In the genomic region with DNA sequence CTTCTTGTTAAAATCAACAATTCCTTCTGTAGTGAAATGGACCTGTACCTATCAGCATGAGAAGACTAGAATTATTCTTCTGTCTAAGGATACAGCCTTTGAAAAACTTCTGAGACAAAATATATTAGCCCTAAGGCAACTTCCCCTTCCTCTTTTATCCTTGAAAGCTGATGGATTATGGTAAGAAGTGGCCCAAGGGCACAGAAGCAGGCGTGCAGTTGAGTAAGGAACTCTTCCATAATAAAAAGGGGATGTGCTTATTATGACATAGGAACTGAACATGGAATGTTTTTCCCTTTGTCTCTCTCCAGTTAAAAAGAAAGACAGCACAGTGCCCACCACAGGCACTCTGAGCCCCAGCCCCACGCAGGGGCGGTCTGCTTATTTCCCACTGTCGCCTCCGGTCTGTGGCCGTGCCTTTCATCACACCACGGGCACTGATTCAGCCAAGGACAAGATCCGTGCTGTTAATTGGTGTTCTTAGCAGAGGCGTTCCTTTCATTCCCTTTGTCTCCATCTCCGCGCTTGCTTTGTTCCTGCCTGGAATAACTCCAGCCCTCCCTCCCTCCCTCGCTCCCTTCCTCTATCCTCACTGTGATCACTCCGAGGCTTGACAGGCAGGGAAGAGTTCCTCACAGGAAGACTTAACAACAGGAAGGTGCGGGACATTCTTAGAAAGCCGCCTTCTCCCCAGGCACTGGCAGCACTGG, we compare ENCODE assay signal across 10 cellular contexts.
DNase-seq lines count a peak whose midpoint lies in the region; ATAC-seq and TF ChIP-seq lines count a peak whose summit lies in the region.
"Had no signal": no experiment of that assay in that cellular context is flagged by ENCODE, and none has a peak within 500 bp of the region (broad histone marks: within the 10 kb centered on the region; RNA-seq: fewer than 3 reads in every experiment).

No MANE protein-coding gene starts in this region.

- H3K4me3 Mint-ChIP-seq in type B pancreatic cell, result peak overlapping the region; percentile 27

- no peaks in the 10 kb centered on the region for H3K9me3 ChIP-seq in iPS-20b (ENCODE audit: insufficient read depth, low read depth, low read length)
- H3K9me3 ChIP-seq: right lobe of liver had no signal

- DNase-seq in SIG-M5 (lab: John Stamatoyannopoulos, UW), result peak; percentile 23
- DNase-seq in SIG-M5 treated with dmso at 0.1 percent for 504 hours (lab: John Stamatoyannopoulos, UW; ENCODE audit: unreplicated experiment), result no peak
- DNase-seq in brain microvascular endothelial cell, result peak; percentile 48
- no peak for DNase-seq in type B pancreatic cell (ENCODE audit: extremely low spot score, unreplicated experiment)
- DNase-seq: AML-193, right lobe of liver had no signal

- no peaks in the 10 kb centered on the region for H3K9me3 Mint-ChIP-seq in type B pancreatic cell

- peak overlapping the region; percentile 68 for H3K27ac Mint-ChIP-seq in type B pancreatic cell

- ATAC-seq in HG02571 (IDR thresholded peaks at IDR 0.05; ENCODE audit: unreplicated experiment) (no peak), HG02981 (IDR thresholded peaks at IDR 0.05; ENCODE audit: unreplicated experiment) (no peak), HG03354 (IDR thresholded peaks at IDR 0.05; ENCODE audit: poor library complexity, severe bottlenecking, unreplicated experiment) (no peak)

- TF ChIP-seq CTCF in brain microvascular endothelial cell (IDR thresholded peaks at IDR 0.05; ENCODE audit: low read depth, low read length, missing control alignments), result no peak
- no peak for TF ChIP-seq CTCF in type B pancreatic cell (conservative IDR thresholded peaks at IDR 0.05)

- H3K27me3 ChIP-seq in brain microvascular endothelial cell (replicated peaks) (no peaks in the 10 kb centered on the region), iPS-20b (ENCODE audit: insufficient read depth, low read length) (no peaks in the 10 kb centered on the region)
- H3K27me3 ChIP-seq: right lobe of liver had no signal

- no peaks in the 10 kb centered on the region for H3K27me3 Mint-ChIP-seq in type B pancreatic cell

- peaks cover 19% of the 10 kb centered on the region for H3K4me1 ChIP-seq in iPS-20b (ENCODE audit: insufficient read depth, low read length)
- H3K4me1 ChIP-seq: right lobe of liver had no signal

- in situ Hi-C loops in brain microvascular endothelial cell (cut with HindIII; ENCODE audit: low pct_ligation_motif_present, low sequenced_read_pairs), result no loop called here

- peaks cover 81% of the 10 kb centered on the region for H3K4me1 Mint-ChIP-seq in type B pancreatic cell (ENCODE audit: unreplicated experiment)

- peak overlapping the region; percentile 36; the same call in 1 of the 2 replicates for H3K9ac ChIP-seq in iPS-20b (ENCODE audit: low read depth, low read length)

- H3K36me3 Mint-ChIP-seq in type B pancreatic cell, result peaks cover 7% of the 10 kb centered on the region

- H3K36me3 ChIP-seq in brain microvascular endothelial cell (replicated peaks) (peaks cover 12% of the 10 kb centered on the region), iPS-20b (ENCODE audit: insufficient read depth, low read depth, low read length) (peaks cover 5% of the 10 kb centered on the region; the same call in 1 of the 2 replicates)
- H3K36me3 ChIP-seq: right lobe of liver had no signal

- H3K27ac ChIP-seq in brain microvascular endothelial cell (peak overlapping the region; percentile 89), iPS-20b (ENCODE audit: low read length) (no peak overlapping the region)
- H3K27ac ChIP-seq: right lobe of liver had no signal

- H3K4me3 ChIP-seq in brain microvascular endothelial cell (ENCODE audit: low read depth, low read length) (peak overlapping the region; percentile 23), iPS-20b (ENCODE audit: low read length) (peak overlapping the region; percentile 48; the same call in 1 of the 2 replicates)
- H3K4me3 ChIP-seq: right lobe of liver had no signal

Comparison
In these comparisons a context has a peak if more than half of its experiments do, and no peak if none do; other contexts are left out.
1. DNase-seq: peak in SIG-M5 (single experiment) and brain microvascular endothelial cell (single experiment); none in SIG-M5 treated with dmso at 0.1 percent for 504 hours (single experiment) and type B pancreatic cell (single experiment).